15 cellular contexts compared by ENCODE assay signal in the genomic region with DNA sequence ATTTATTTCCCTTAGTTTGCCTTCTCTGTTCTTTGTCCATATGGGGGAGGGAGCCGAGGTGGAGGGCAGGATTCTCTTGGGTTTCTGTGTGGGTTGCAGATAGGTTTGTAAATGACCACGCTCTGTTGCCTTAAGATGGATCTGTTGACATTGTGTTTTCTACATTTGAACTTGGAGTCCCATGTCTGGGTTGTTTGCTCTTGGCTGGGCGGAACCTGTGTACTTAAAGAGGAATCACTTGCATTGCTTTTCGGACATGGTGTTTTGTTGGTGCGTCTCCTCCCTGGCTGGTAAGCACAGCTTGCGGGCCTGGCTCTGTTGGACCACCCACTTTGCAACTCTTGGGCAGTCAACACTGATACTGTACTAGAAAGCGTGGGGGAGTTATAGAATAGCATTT. TPM values are rescaled to one million over a fixed set of nuclear protein-coding genes. Genes with fewer than 3 reads are reported as not detected.
DNase-seq lines count a peak whose midpoint lies in the region; ATAC-seq and TF ChIP-seq lines count a peak whose summit lies in the region.
"Had no signal": no experiment of that assay in that cellular context is flagged by ENCODE, and none has a peak within 500 bp of the region (broad histone marks: within the 10 kb centered on the region; RNA-seq: fewer than 3 reads in every experiment).

No MANE protein-coding gene starts in this region.

- no peaks in the 10 kb centered on the region for H3K27me3 Mint-ChIP-seq in activated CD4-positive, alpha-beta T cell treated with anti-CD3 and anti-CD28 coated beads, Interleukin-2, amount 10 ng/mL, durations not matched to agents 24 days and 14 days
- peaks cover 2% of the 10 kb centered on the region for H3K27me3 Mint-ChIP-seq in brain
- H3K27me3 Mint-ChIP-seq in memory B cell, result no peaks in the 10 kb centered on the region
- H3K27me3 Mint-ChIP-seq in type B pancreatic cell, result no peaks in the 10 kb centered on the region
- H3K27me3 Mint-ChIP-seq in T-helper 2 cell treated with Interferon-gamma antibody and Interleukin-4, amounts not matched to agents 5 μg/mL and 100 μg/mL, for 36 hours (ENCODE audit: low read depth), result no peaks in the 10 kb centered on the region
- H3K27me3 Mint-ChIP-seq: activated CD4-positive, alpha-beta T cell treated with anti-CD3 and anti-CD28 coated beads for 36 hours; activated naive CD8-positive, alpha-beta T cell treated with anti-CD3 and anti-CD28 coated beads, Interleukin-2, amount 10 ng/mL, durations not matched to agents 7 days and 5 days; activated T-cell treated with anti-CD3 and anti-CD28 coated beads, Interleukin-2, amount 50 U/mL, for 24 hours had no signal

- peak overlapping the region; percentile 13 for H3K27ac Mint-ChIP-seq in activated CD4-positive, alpha-beta T cell treated with anti-CD3 and anti-CD28 coated beads, Interleukin-2, amount 10 ng/mL, durations not matched to agents 24 days and 14 days
- H3K27ac Mint-ChIP-seq in brain (peak overlapping the region; percentile 51 to 99 (median 82)), memory B cell (peak overlapping the region; percentile 60), type B pancreatic cell (peak overlapping the region; percentile 43)
- no peak overlapping the region for H3K27ac Mint-ChIP-seq in T-helper 2 cell treated with Interferon-gamma antibody and Interleukin-4, amounts not matched to agents 5 μg/mL and 100 μg/mL, for 36 hours
- H3K27ac Mint-ChIP-seq: activated CD4-positive, alpha-beta T cell treated with anti-CD3 and anti-CD28 coated beads for 36 hours; activated naive CD8-positive, alpha-beta T cell treated with anti-CD3 and anti-CD28 coated beads, Interleukin-2, amount 10 ng/mL, durations not matched to agents 7 days and 5 days; activated T-cell treated with anti-CD3 and anti-CD28 coated beads, Interleukin-2, amount 50 U/mL, for 24 hours had no signal

- peaks cover 19% of the 10 kb centered on the region for H3K4me1 Mint-ChIP-seq in activated CD4-positive, alpha-beta T cell treated with anti-CD3 and anti-CD28 coated beads, Interleukin-2, amount 10 ng/mL, durations not matched to agents 24 days and 14 days
- peaks cover 76% of the 10 kb centered on the region for H3K4me1 Mint-ChIP-seq in brain
- H3K4me1 Mint-ChIP-seq in memory B cell, result peaks cover 33% of the 10 kb centered on the region
- H3K4me1 Mint-ChIP-seq in type B pancreatic cell (ENCODE audit: unreplicated experiment), result peaks cover 34% of the 10 kb centered on the region
- peaks cover 4% of the 10 kb centered on the region for H3K4me1 Mint-ChIP-seq in T-helper 2 cell treated with Interferon-gamma antibody and Interleukin-4, amounts not matched to agents 5 μg/mL and 100 μg/mL, for 36 hours (ENCODE audit: low read depth)

- TF ChIP-seq CTCF in brain (conservative IDR thresholded peaks at IDR 0.05), result no peak
- no peak for TF ChIP-seq CTCF in type B pancreatic cell (conservative IDR thresholded peaks at IDR 0.05)

- no peak overlapping the region for H3K4me3 Mint-ChIP-seq in activated CD4-positive, alpha-beta T cell treated with anti-CD3 and anti-CD28 coated beads, Interleukin-2, amount 10 ng/mL, durations not matched to agents 24 days and 14 days
- H3K4me3 Mint-ChIP-seq in brain, result peak overlapping the region in 3 of 5 experiments; percentile 17 to 76 (median 45)
- no peak overlapping the region for H3K4me3 Mint-ChIP-seq in memory B cell
- peak overlapping the region; percentile 17 for H3K4me3 Mint-ChIP-seq in type B pancreatic cell
- no peak overlapping the region for H3K4me3 Mint-ChIP-seq in T-helper 2 cell treated with Interferon-gamma antibody and Interleukin-4, amounts not matched to agents 5 μg/mL and 100 μg/mL, for 36 hours
- H3K4me3 Mint-ChIP-seq: activated CD4-positive, alpha-beta T cell treated with anti-CD3 and anti-CD28 coated beads for 36 hours; activated naive CD8-positive, alpha-beta T cell treated with anti-CD3 and anti-CD28 coated beads, Interleukin-2, amount 10 ng/mL, durations not matched to agents 7 days and 5 days; activated T-cell treated with anti-CD3 and anti-CD28 coated beads, Interleukin-2, amount 50 U/mL, for 24 hours had no signal

- ATAC-seq in memory B cell (ENCODE audit: low read depth), result no peak
- ATAC-seq: activated CD4-positive, alpha-beta T cell treated with anti-CD3 and anti-CD28 coated beads for 36 hours; Panc1 had no signal

- no peaks in the 10 kb centered on the region for H3K9me3 Mint-ChIP-seq in activated CD4-positive, alpha-beta T cell treated with anti-CD3 and anti-CD28 coated beads, Interleukin-2, amount 10 ng/mL, durations not matched to agents 24 days and 14 days
- H3K9me3 Mint-ChIP-seq in brain (no peaks in the 10 kb centered on the region), memory B cell (no peaks in the 10 kb centered on the region), type B pancreatic cell (no peaks in the 10 kb centered on the region)
- H3K9me3 Mint-ChIP-seq in T-helper 2 cell treated with Interferon-gamma antibody and Interleukin-4, amounts not matched to agents 5 μg/mL and 100 μg/mL, for 36 hours, result no peaks in the 10 kb centered on the region
- H3K9me3 Mint-ChIP-seq: activated naive CD8-positive, alpha-beta T cell treated with anti-CD3 and anti-CD28 coated beads, Interleukin-2, amount 10 ng/mL, durations not matched to agents 7 days and 5 days; activated T-cell treated with anti-CD3 and anti-CD28 coated beads, Interleukin-2, amount 50 U/mL, for 24 hours had no signal

- intact Hi-C loops in activated CD4-positive, alpha-beta T cell treated with anti-CD3 and anti-CD28 coated beads, Interleukin-2, amount 10 ng/mL, durations not matched to agents 24 days and 14 days (cut with micrococcal nuclease), result no loop called here

- no peak for DNase-seq in activated CD4-positive, alpha-beta T cell treated with anti-CD3 and anti-CD28 coated beads, Interleukin-2, amount 10 ng/mL, durations not matched to agents 24 days and 14 days
- DNase-seq in activated CD4-positive, alpha-beta T cell treated with anti-CD3 and anti-CD28 coated beads for 48 hours, result no peak
- DNase-seq in memory B cell (ENCODE audit: low spot score in 2 of 2) (no peak), type B pancreatic cell (ENCODE audit: extremely low spot score, unreplicated experiment) (no peak), cerebellar nuclear complex (lab: John Stamatoyannopoulos, UW) (no peak), NCI-H226 (no peak)
- DNase-seq in T-helper 2 cell treated with Interferon-gamma antibody and Interleukin-4, amounts not matched to agents 5 μg/mL and 100 μg/mL, for 36 hours (ENCODE audit: low spot score), result no peak
- DNase-seq: activated CD4-positive, alpha-beta T cell treated with anti-CD3 and anti-CD28 coated beads for 36 hours; activated naive CD8-positive, alpha-beta T cell treated with anti-CD3 and anti-CD28 coated beads, Interleukin-2, amount 10 ng/mL, durations not matched to agents 7 days and 5 days; activated T-cell treated with anti-CD3 and anti-CD28 coated beads, Interleukin-2, amount 50 U/mL, for 24 hours; Caco-2; NCI-H345; spleen had no signal

- peaks cover 16% of the 10 kb centered on the region for H3K36me3 Mint-ChIP-seq in activated CD4-positive, alpha-beta T cell treated with anti-CD3 and anti-CD28 coated beads, Interleukin-2, amount 10 ng/mL, durations not matched to agents 24 days and 14 days (ENCODE audit: low read depth)
- H3K36me3 Mint-ChIP-seq in brain (peaks cover 32% of the 10 kb centered on the region), memory B cell (peaks cover 16% of the 10 kb centered on the region), type B pancreatic cell (peaks cover 23% of the 10 kb centered on the region)
- peaks cover 12% of the 10 kb centered on the region for H3K36me3 Mint-ChIP-seq in T-helper 2 cell treated with Interferon-gamma antibody and Interleukin-4, amounts not matched to agents 5 μg/mL and 100 μg/mL, for 36 hours (ENCODE audit: low read depth)

RNA-seq across cellular contexts. Expression of gene EHMT1, which starts 45.9 kb away (rescaled TPM):
- 93.6 and 99.4 TPM in 2 replicates for total RNA-seq in activated CD4-positive, alpha-beta T cell treated with anti-CD3 and anti-CD28 coated beads, Interleukin-2, amount 10 ng/mL, durations not matched to agents 24 days and 14 days
- polyA plus RNA-seq in brain (ENCODE audit: insufficient read depth, low read depth, low replicate concordance), result 69.6 TPM
- total RNA-seq in type B pancreatic cell (ENCODE audit: low replicate concordance), result 99.8 and 111 TPM in 2 replicates

RNA-seq across cellular contexts. Expression of gene ARRDC1, which starts 59.2 kb away (rescaled TPM):
- total RNA-seq in activated CD4-positive, alpha-beta T cell treated with anti-CD3 and anti-CD28 coated beads, Interleukin-2, amount 10 ng/mL, durations not matched to agents 24 days and 14 days, result 63.7 and 68.4 TPM in 2 replicates
- 43.8 TPM for polyA plus RNA-seq in brain (ENCODE audit: insufficient read depth, low read depth, low replicate concordance)
- 46.4 and 96.6 TPM in 2 replicates for total RNA-seq in type B pancreatic cell (ENCODE audit: low replicate concordance)

Comparison
In these comparisons a context has a peak if more than half of its experiments do, and no peak if none do; other contexts are left out.
1. H3K4me3 Mint-ChIP-seq: peak in brain (3 of 5) and type B pancreatic cell (single experiment); none in activated CD4-positive, alpha-beta T cell treated with anti-CD3 and anti-CD28 coated beads, Interleukin-2, amount 10 ng/mL, durations not matched to agents 24 days and 14 days (single experiment), memory B cell (single experiment) and T-helper 2 cell treated with Interferon-gamma antibody and Interleukin-4, amounts not matched to agents 5 μg/mL and 100 μg/mL, for 36 hours (single experiment).